ENCODE assay signal across 34 cellular contexts in the genomic region with DNA sequence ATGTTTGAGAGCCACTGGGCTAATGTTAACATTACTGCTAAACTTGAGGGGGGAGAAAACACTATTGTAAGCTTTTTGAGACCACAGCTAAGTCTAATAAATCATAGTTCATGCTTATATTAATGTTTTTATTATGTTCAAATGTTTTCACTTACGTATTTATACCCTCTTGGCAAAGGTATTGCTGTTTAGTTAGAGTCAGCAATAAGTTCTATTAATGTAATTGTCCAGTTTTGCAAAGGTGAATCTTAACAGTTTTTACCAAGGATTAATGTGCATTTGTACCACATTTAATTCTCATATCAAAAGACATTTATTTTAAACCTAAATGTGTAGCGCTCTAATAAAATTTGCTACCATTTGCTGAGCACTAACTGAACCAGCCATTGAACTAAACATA.
DNase-seq lines count a peak whose midpoint lies in the region; ATAC-seq, FAIRE-seq and TF ChIP-seq lines count a peak whose summit lies in the region.
"Had no signal": no experiment of that assay in that cellular context is flagged by ENCODE, and none has a peak within 500 bp of the region (broad histone marks: within the 10 kb centered on the region; RNA-seq: fewer than 3 reads in every experiment).

No MANE protein-coding gene starts in this region.

- H3K79me2 ChIP-seq in HepG2 (ENCODE audit: insufficient read depth, low read length) (no peaks in the 10 kb centered on the region), K562 (ENCODE audit: control insufficient read depth, insufficient read depth, low read length) (no peaks in the 10 kb centered on the region)

- no peak overlapping the region for H3K9ac ChIP-seq in HepG2 (ENCODE audit: insufficient read depth, low read depth, low read length)
- H3K9ac ChIP-seq in IMR-90 (ENCODE audit: low read depth, low read length): no peak overlapping the region
- no peak overlapping the region for H3K9ac ChIP-seq in K562 (ENCODE audit: insufficient read depth in 1 of 2, low read depth in 2 of 2, low read length in 2 of 2)
- H3K9ac ChIP-seq: BLaER1; BLaER1 treated with 17β-estradiol and CSF1 and Interleukin-3, amounts not matched to agents 10 nM and 100 nM had no signal

- no peak overlapping the region for H3K14ac ChIP-seq in IMR-90 (replicated peaks; ENCODE audit: low read depth, low read length)

- no peak overlapping the region for H3K4ac ChIP-seq in IMR-90 (ENCODE audit: low read depth, low read length)

- no peak overlapping the region for H2AFZ ChIP-seq in HepG2 (ENCODE audit: low read length)
- H2AFZ ChIP-seq in IMR-90 (replicated peaks; ENCODE audit: low read length, poor library complexity): no peak overlapping the region
- no peak overlapping the region for H2AFZ ChIP-seq in K562 (ENCODE audit: low read depth, low read length)

- H3K36me3 ChIP-seq in HepG2 (replicated peaks in 1 of 2; ENCODE audit: control insufficient read depth in 1 of 2, insufficient read depth in 2 of 2, low read length in 2 of 2) (peaks cover 1 to 8% of the 10 kb centered on the region in 2 experiments; a peak in 2 of 5 replicates), right lobe of liver (no peaks in the 10 kb centered on the region), IMR-90 (ENCODE audit: control insufficient read depth, insufficient read depth, low read length) (peaks cover 5% of the 10 kb centered on the region; the same call in 1 of the 2 replicates), K562 (ENCODE audit: control insufficient read depth, insufficient read depth, low read length) (peaks cover 25% of the 10 kb centered on the region; the same call in 2 of the 3 replicates), pancreas (no peaks in the 10 kb centered on the region)
- H3K36me3 ChIP-seq: BE2C had no signal

- peaks cover 7 to 32% of the 10 kb centered on the region in 2 experiments for H3K79me1 ChIP-seq in IMR-90 (ENCODE audit: low read depth in 1 of 2, low read length in 2 of 2)

- WGBS in HepG2 (ENCODE audit: low lambda C conversion rate): 50% methylated on average over 2 of the region's 2 CpGs
- WGBS in right lobe of liver (ENCODE audit: insufficient coverage, low coverage, low lambda C conversion rate, missing lambda C conversion rate): 100% methylated on average over 2 of the region's 2 CpGs
- 70% methylated on average over 2 of the region's 2 CpGs for WGBS in A549 (ENCODE audit: missing lambda C conversion rate)
- no CpG with 5 or more reads among the region's 2 CpGs for WGBS in IMR-90 (ENCODE audit: extremely low coverage in 2 of 2, insufficient read length in 1 of 2), 2 experiments
- WGBS in K562 (ENCODE audit: insufficient coverage, low coverage, missing lambda C conversion rate): 96% methylated on average over 2 of the region's 2 CpGs
- WGBS in pancreas, 2 donors: 94 to 97% methylated on average over 2 of the region's 2 CpGs

- no peak for TF ChIP-seq RAD21 in HepG2 (CRISPR knock-in tag; IDR thresholded peaks at IDR 0.05)
- no peak for TF ChIP-seq RAD21 in A549 (conservative IDR thresholded peaks at IDR 0.05 in 1 of 2, IDR thresholded peaks at IDR 0.05 in 1 of 2)
- TF ChIP-seq RAD21 in IMR-90 (IDR thresholded peaks at IDR 0.05; ENCODE audit: low read length): no peak
- TF ChIP-seq RAD21 in K562 (CRISPR knock-in tag; conservative IDR thresholded peaks at IDR 0.05 in 1 of 2, IDR thresholded peaks at IDR 0.05 in 1 of 2): no peak

- H2BK120ac ChIP-seq in IMR-90 (ENCODE audit: low read depth, low read length): no peak overlapping the region

- H4K20me1 ChIP-seq in HepG2 (ENCODE audit: insufficient read depth, low read length) (no peaks in the 10 kb centered on the region), IMR-90 (ENCODE audit: insufficient read depth, low read length) (no peaks in the 10 kb centered on the region), K562 (replicated peaks; ENCODE audit: control insufficient read depth, insufficient read depth, low read length) (no peaks in the 10 kb centered on the region)
- H4K20me1 ChIP-seq: BLaER1 had no signal

- FAIRE-seq in HepG2 (lab: Jason Lieb, UNC) (no peak), A549 (lab: Jason Lieb, UNC) (peak; percentile 68), K562 (lab: Jason Lieb, UNC) (no peak), pancreas (lab: Jason Lieb, UNC) (no peak)
- FAIRE-seq: A204.1, D721Med had no signal

- H2AK5ac ChIP-seq in IMR-90 (ENCODE audit: low read depth, low read length): no peak overlapping the region

- H4K5ac ChIP-seq in IMR-90 (ENCODE audit: low read depth, low read length): no peak overlapping the region

- TF ChIP-seq POLR2A in HepG2 (IDR thresholded peaks at IDR 0.05; ENCODE audit: insufficient read depth in 1 of 2, low read depth in 2 of 2, low read length in 2 of 2) (no peak), right lobe of liver (IDR thresholded peaks at IDR 0.05) (no peak), A549 (IDR thresholded peaks at IDR 0.05; ENCODE audit: low read length) (no peak), IMR-90 (IDR thresholded peaks at IDR 0.05; ENCODE audit: low read depth, low read length) (no peak), K562 (conservative IDR thresholded peaks at IDR 0.05) (no peak)

- H3K4me1 ChIP-seq in HepG2 (ENCODE audit: insufficient read depth, low read length) (peaks cover 15% of the 10 kb centered on the region), right lobe of liver (peaks cover 0 to 16% (median 0%) of the 10 kb centered on the region in 4 donors), A549 (peaks cover 25% of the 10 kb centered on the region), IMR-90 (ENCODE audit: control insufficient read depth, insufficient read depth, low read length) (no peaks in the 10 kb centered on the region; the same call in 1 of the 2 replicates), K562 (replicated peaks in 1 of 2; ENCODE audit: control insufficient read depth in 2 of 2, insufficient read depth in 2 of 2, low read length in 2 of 2) (no peaks in the 10 kb centered on the region), pancreas (peaks cover 0 to 4% (median 0%) of the 10 kb centered on the region in 3 donors)

- in situ Hi-C loops in HepG2 (cut with HindIII; ENCODE audit: extremely low pct_ligation_motif_present, low pct_unique_long_range_greater_than_20kb) (loop anchor here (25.0 kb wide), 1 partner anchor 368 kb away; no protein-coding TSS in a partner anchor), IMR-90 (cut with MboI; ENCODE audit: low sequenced_read_pairs) (no loop called here), K562 (cut with MboI) (no loop called here)

- TF ChIP-seq EP300 in HepG2 (IDR thresholded peaks at IDR 0.05; ENCODE audit: low read depth in 2 of 2, low read length in 2 of 2) (no peak), HepG2 (CRISPR knock-in tag; IDR thresholded peaks at IDR 0.05; ENCODE audit: borderline replicate concordance) (no peak), A549 (IDR thresholded peaks at IDR 0.05) (no peak), K562 (IDR thresholded peaks at IDR 0.05; ENCODE audit: low read length) (no peak)

- POLR2A ChIA-PET in HepG2 (lab: Yijun Ruan, JAX): no interaction called here
- POLR2A ChIA-PET in A549 (lab: Yijun Ruan, JAX): no interaction called here
- POLR2A ChIA-PET in IMR-90 (lab: Charles Lee; ENCODE audit: unreplicated experiment): no interaction called here
- POLR2A ChIA-PET in K562 (lab: Yijun Ruan, JAX): interaction anchor here (1.6 kb wide), 1 partner anchor 9 kb away, joined by 7 read pairs; no protein-coding TSS in a partner anchor
- POLR2A ChIA-PET in HEK293T (lab: Yijun Ruan, JAX): no interaction called here

- dilution Hi-C loops in IMR-90 (cut with HindIII; ENCODE audit: low sequenced_read_pairs, unreplicated experiment): no loop called here

- no peak overlapping the region for H3K27ac ChIP-seq in HepG2 (ENCODE audit: extremely low read length, insufficient read depth, low read length)
- no peak overlapping the region for H3K27ac ChIP-seq in right lobe of liver
- no peak overlapping the region for H3K27ac ChIP-seq in A549
- H3K27ac ChIP-seq in IMR-90 (ENCODE audit: insufficient read depth, low read length): no peak overlapping the region
- no peak overlapping the region for H3K27ac ChIP-seq in K562 (ENCODE audit: extremely low read depth, low read depth, low read length)
- no peak overlapping the region for H3K27ac ChIP-seq in pancreas
- H3K27ac ChIP-seq: 22Rv1; BLaER1; BLaER1 treated with 17β-estradiol and CSF1 and Interleukin-3, amounts not matched to agents 10 nM and 100 nM; C4-2B had no signal

- no peak overlapping the region for H4K91ac ChIP-seq in IMR-90 (ENCODE audit: insufficient read depth, low read depth, low read length)

- H4K8ac ChIP-seq in IMR-90 (ENCODE audit: low read depth in 2 of 2, low read length in 2 of 2): no peak overlapping the region; a peak in 1 of 4 replicates

- peak overlapping the region; percentile 35 for H2BK5ac ChIP-seq in IMR-90 (ENCODE audit: low read depth, low read length, poor library complexity, severe bottlenecking)

- no peaks in the 10 kb centered on the region for H3K9me3 ChIP-seq in HepG2 (ENCODE audit: low read length)
- H3K9me3 ChIP-seq in right lobe of liver: no peaks in the 10 kb centered on the region
- no peaks in the 10 kb centered on the region for H3K9me3 ChIP-seq in A549
- H3K9me3 ChIP-seq in IMR-90 (ENCODE audit: control insufficient read depth, insufficient read depth, low read length): no peaks in the 10 kb centered on the region
- no peaks in the 10 kb centered on the region for H3K9me3 ChIP-seq in K562 (replicated peaks; ENCODE audit: control insufficient read depth, insufficient read depth, low read depth, low read length)
- H3K9me3 ChIP-seq in pancreas: no peaks in the 10 kb centered on the region
- H3K9me3 ChIP-seq: BE2C, BLaER1, Caco-2 had no signal

- H3K4me2 ChIP-seq in HepG2 (ENCODE audit: low read depth, low read length): no peak overlapping the region
- H3K4me2 ChIP-seq in A549: no peak overlapping the region
- H3K4me2 ChIP-seq in IMR-90 (ENCODE audit: low read depth, low read length): no peak overlapping the region
- H3K4me2 ChIP-seq in K562 (ENCODE audit: insufficient read depth, low read length): no peak overlapping the region
- H3K4me2 ChIP-seq: BLaER1; BLaER1 treated with 17β-estradiol and CSF1 and Interleukin-3, amounts not matched to agents 10 nM and 100 nM had no signal

- no peak overlapping the region for H2AK9ac ChIP-seq in IMR-90 (replicated peaks; ENCODE audit: low read depth, low read length, poor library complexity)

- no peak overlapping the region for H3K23ac ChIP-seq in IMR-90 (ENCODE audit: low read depth, low read length)

- intact Hi-C loops in HepG2 (cut with micrococcal nuclease; ENCODE audit: unreplicated experiment): no loop called here
- intact Hi-C loops in right lobe of liver (cut with DNase I): no loop called here
- intact Hi-C loops in IMR-90 (cut with micrococcal nuclease): no loop called here
- intact Hi-C loops in K562 (cut with micrococcal nuclease): no loop called here
- intact Hi-C loops in pancreas (cut with DNase I): no loop called here

- no peak overlapping the region for H2BK20ac ChIP-seq in IMR-90 (ENCODE audit: low read depth, low read length)

- H3K9me1 ChIP-seq in IMR-90 (ENCODE audit: insufficient read depth, low read length) (0 out of 2 replicates have a peak, but pooled peaks cover 3% of the 10 kb centered on the region), K562 (ENCODE audit: control insufficient read depth, insufficient read depth, low read length) (no peaks in the 10 kb centered on the region)

- CTCF ChIA-PET in HepG2 (lab: Yijun Ruan, JAX; ENCODE audit: low intra/inter-chr PET ratio, low total read pairs): no interaction called here
- CTCF ChIA-PET in A549 (lab: Yijun Ruan, JAX): interaction anchor here (1.2 kb wide), 1 partner anchor 137 kb away, joined by 3 read pairs; no protein-coding TSS in a partner anchor
- CTCF ChIA-PET in IMR-90 (lab: Yijun Ruan, JAX): no interaction called here
- CTCF ChIA-PET in K562 (lab: Yijun Ruan, JAX; ENCODE audit: low intra/inter-chr PET ratio): no interaction called here
- CTCF ChIA-PET in HEK293T (lab: Yijun Ruan, JAX): no interaction called here

- H3K27me3 ChIP-seq in HepG2 (ENCODE audit: control insufficient read depth in 1 of 2, insufficient read depth in 2 of 2, low read length in 2 of 2): no peaks in the 10 kb centered on the region
- no peaks in the 10 kb centered on the region for H3K27me3 ChIP-seq in right lobe of liver
- no peaks in the 10 kb centered on the region for H3K27me3 ChIP-seq in IMR-90 (ENCODE audit: control insufficient read depth, insufficient read depth, low read length)
- no peaks in the 10 kb centered on the region for H3K27me3 ChIP-seq in K562 (ENCODE audit: control insufficient read depth in 2 of 2, insufficient read depth in 2 of 2, low read length in 2 of 2)
- no peaks in the 10 kb centered on the region for H3K27me3 ChIP-seq in pancreas
- H3K27me3 ChIP-seq: BE2C; BLaER1; BLaER1 treated with 17β-estradiol and CSF1 and Interleukin-3, amounts not matched to agents 10 nM and 100 nM had no signal

- no peak for DNase-seq in HepG2 (ENCODE audit: low spot score)
- no peak for DNase-seq in right lobe of liver
- no peak for DNase-seq in A549 (ENCODE audit: low read depth in 1 of 2, low spot score in 1 of 2)
- no peak for DNase-seq in IMR-90
- no peak for DNase-seq in K562 (ENCODE audit: extremely low read depth in 1 of 4, low spot score in 3 of 4)
- DNase-seq in pancreas: no peak
- no peak for DNase-seq in iPS-NIHi7 (ENCODE audit: extremely low spot score)
- DNase-seq in HEK293T (ENCODE audit: extremely low spot score): no peak
- DNase-seq: 8988T; ACHN; AML-193; BE2C; C1 segment of cervical spinal cord; Caco-2; Calu3; CD4-positive, alpha-beta memory T cell; CD4-positive, alpha-beta T cell; CD4-positive, CD25-positive, alpha-beta regulatory T cell; CD8-positive, alpha-beta memory T cell; CD8-positive, alpha-beta T cell; COR-L47; DMS 273 treated with DMSO at 0.1 percent for 48 hours; DMS153; DMS53; DMS79; DMS79 treated with DMSO at 0.1 percent for 48 hours; DND-41; EL had no signal

- TF ChIP-seq CTCF in HepG2 (CRISPR knock-in tag; IDR thresholded peaks at IDR 0.05): no peak
- no peak for TF ChIP-seq CTCF in right lobe of liver (IDR thresholded peaks at IDR 0.05)
- TF ChIP-seq CTCF in A549 (IDR thresholded peaks at IDR 0.05): no peak
- no peak for TF ChIP-seq CTCF in IMR-90 (conservative IDR thresholded peaks at IDR 0.05; ENCODE audit: low read depth, low read length)
- TF ChIP-seq CTCF in K562 (IDR thresholded peaks at IDR 0.05 in 2 of 3, conservative IDR thresholded peaks at IDR 0.05 in 1 of 3; ENCODE audit: insufficient read depth in 2 of 3, low read depth in 1 of 3, low read length in 3 of 3): no peak
- no peak for TF ChIP-seq CTCF in pancreas (IDR thresholded peaks at IDR 0.05)

- BruUV-seq in HepG2 (replicated peaks; lab: Mats Ljungman, UMichigan) (no TSS peak), IMR-90 (replicated peaks; lab: Mats Ljungman, UMichigan) (no TSS peak), K562 (replicated peaks; lab: Mats Ljungman, UMichigan) (no TSS peak)

- no peak overlapping the region for H2BK15ac ChIP-seq in IMR-90 (ENCODE audit: low read depth, low read length)

- no peak overlapping the region for H3K18ac ChIP-seq in IMR-90 (ENCODE audit: low read depth, low read length)

- no peak overlapping the region for H3K56ac ChIP-seq in IMR-90 (ENCODE audit: extremely low read depth, insufficient read depth, low read length)

- no peak for ATAC-seq in HepG2
- no peak for ATAC-seq in right lobe of liver
- ATAC-seq in A549: no peak
- ATAC-seq in IMR-90 (ENCODE audit: low read depth): no peak
- ATAC-seq in K562: no peak
- ATAC-seq in pancreas: no peak
- ATAC-seq: CD8-positive, alpha-beta T cell had no signal

- H3K4me3 ChIP-seq in HepG2 (replicated peaks in 1 of 3; ENCODE audit: insufficient read depth in 1 of 3, low read depth in 2 of 3, low read length in 3 of 3): no peak overlapping the region
- no peak overlapping the region for H3K4me3 ChIP-seq in right lobe of liver
- H3K4me3 ChIP-seq in A549: no peak overlapping the region
- H3K4me3 ChIP-seq in IMR-90 (ENCODE audit: insufficient read depth, low read depth, low read length): no peak overlapping the region
- no peak overlapping the region for H3K4me3 ChIP-seq in K562
- no peak overlapping the region for H3K4me3 ChIP-seq in pancreas
- H3K4me3 ChIP-seq: BLaER1; BLaER1 treated with 17β-estradiol and CSF1 and Interleukin-3, amounts not matched to agents 10 nM and 100 nM had no signal

Comparison
In these comparisons a context has a peak if more than half of its experiments do, and no peak if none do; other contexts are left out.
1. Of the 241 proteins assayed by ChIP-seq in both HepG2 and K562: peak only in HepG2: MAFF and MAFK; only in K562: none; in both: none; in neither: 239.